ENCODE assay signal across 26 cellular contexts in genomic region chr19:14012378-14012915, GRCh38. TPM values are rescaled to one million over a fixed set of nuclear protein-coding genes. Genes with fewer than 3 reads are reported as not detected.
DNase-seq lines count a peak whose midpoint lies in the region; ATAC-seq, FAIRE-seq and TF ChIP-seq lines count a peak whose summit lies in the region.
"Had no signal": no experiment of that assay in that cellular context is flagged by ENCODE, and none has a peak within 500 bp of the region (broad histone marks: within the 10 kb centered on the region; RNA-seq: fewer than 3 reads in every experiment).

No MANE protein-coding gene starts in this region.

- CTCF ChIA-PET in mammary epithelial cell (lab: Charles Lee; ENCODE audit: low non-redundant PET), result no interaction called here
- CTCF ChIA-PET in MCF 10A (lab: Yijun Ruan, JAX), result no interaction called here

- in situ Hi-C loops in mammary epithelial cell (cut with MboI; ENCODE audit: low sequenced_read_pairs in 2 of 2), result no loop called here

- H3K36me3 ChIP-seq in mammary epithelial cell (ENCODE audit: insufficient read depth, low read length), result no peaks in the 10 kb centered on the region
- no peaks in the 10 kb centered on the region for H3K36me3 ChIP-seq in DOHH2 (ENCODE audit: control insufficient read depth, low read length)
- no peaks in the 10 kb centered on the region for H3K36me3 ChIP-seq in small intestine (ENCODE audit: control insufficient read depth in 2 of 2, insufficient read depth in 2 of 2, low read length in 2 of 2)

- BruUV-seq in mammary epithelial cell (replicated peaks; lab: Mats Ljungman, UMichigan) (no TSS peak), MCF 10A (replicated peaks; lab: Mats Ljungman, UMichigan) (no TSS peak)

- H4K20me1 ChIP-seq in mammary epithelial cell (ENCODE audit: insufficient read depth, low read length) (no peaks in the 10 kb centered on the region), DOHH2 (ENCODE audit: control insufficient read depth, insufficient read depth, low read depth, low read length) (no peaks in the 10 kb centered on the region)

- no peak for TF ChIP-seq CTCF in mammary epithelial cell (conservative IDR thresholded peaks at IDR 0.05 in 1 of 2, IDR thresholded peaks at IDR 0.05 in 1 of 2; ENCODE audit: extremely low read depth in 1 of 2, insufficient read depth in 1 of 2, low read depth in 1 of 2, low read length in 2 of 2)
- no peak for TF ChIP-seq CTCF in MCF 10A (IDR thresholded peaks at IDR 0.05; ENCODE audit: unreplicated experiment)
- TF ChIP-seq CTCF in DOHH2 (IDR thresholded peaks at IDR 0.05; ENCODE audit: low read depth, low read length, poor library complexity, severe bottlenecking), result no peak

- H3K4me2 ChIP-seq in mammary epithelial cell (ENCODE audit: insufficient read depth, low read depth, low read length) (no peak overlapping the region), DOHH2 (ENCODE audit: low read length) (peak overlapping the region; percentile 28)
- H3K4me2 ChIP-seq: A549, GM23338 had no signal

- H3K9ac ChIP-seq in mammary epithelial cell (ENCODE audit: insufficient read depth, low read length), result no peak overlapping the region

- H3K27ac ChIP-seq in mammary epithelial cell (ENCODE audit: insufficient read depth, low read depth, low read length) (no peak overlapping the region), DOHH2 (ENCODE audit: low read depth, low read length) (no peak overlapping the region), small intestine (ENCODE audit: low read depth in 1 of 2, low read length in 1 of 2) (no peak overlapping the region)
- H3K27ac ChIP-seq: A549 had no signal

- H3K9me3 ChIP-seq in mammary epithelial cell (replicated peaks; ENCODE audit: insufficient read depth, low read length), result no peaks in the 10 kb centered on the region
- H3K9me3 ChIP-seq in DOHH2 (ENCODE audit: control insufficient read depth, insufficient read depth, low read length), result no peaks in the 10 kb centered on the region
- no peaks in the 10 kb centered on the region for H3K9me3 ChIP-seq in small intestine (ENCODE audit: control insufficient read depth, low read depth)
- H3K9me3 ChIP-seq: A549 had no signal

- H3K36me3 Mint-ChIP-seq in MCF 10A (ENCODE audit: insufficient read depth, unreplicated experiment) (no peaks in the 10 kb centered on the region), memory B cell (no peaks in the 10 kb centered on the region)
- H3K36me3 Mint-ChIP-seq: CD4-positive, alpha-beta memory T cell had no signal

- H3K27ac Mint-ChIP-seq in MCF 10A (ENCODE audit: low read depth, unreplicated experiment) (no peak overlapping the region), memory B cell (peak overlapping the region; percentile 10)
- H3K27ac Mint-ChIP-seq: GM23338, H9, HFFc6 had no signal

- DNase-seq in mammary epithelial cell, result no peak
- DNase-seq in MCF 10A (ENCODE audit: unreplicated experiment), result no peak
- DNase-seq in NCI-H69 (lab: John Stamatoyannopoulos, UW), result peak; percentile 41
- no peak for DNase-seq in memory B cell (ENCODE audit: low spot score in 2 of 2)
- no peak for DNase-seq in kidney tubule cell (ENCODE audit: low spot score)
- DNase-seq in small intestine, result no peak
- DNase-seq: 8988T; ACHN; AML-193; C1 segment of cervical spinal cord; Calu3; CD4-positive, alpha-beta memory T cell; COR-L47; DMS53; DMS79 treated with DMSO at 0.1 percent for 48 hours; H9; HFFc6 had no signal

- H3K4me3 ChIP-seq in mammary epithelial cell (replicated peaks in 1 of 3; ENCODE audit: insufficient read depth in 1 of 3, low read depth in 2 of 3, low read length in 3 of 3) (no peak overlapping the region), DOHH2 (ENCODE audit: low read length) (no peak overlapping the region), small intestine (ENCODE audit: low read depth in 1 of 2, low read length in 2 of 2) (no peak overlapping the region)
- H3K4me3 ChIP-seq: A549, GM23338 had no signal

- H3K27me3 ChIP-seq in mammary epithelial cell (ENCODE audit: insufficient read depth, low read length) (no peaks in the 10 kb centered on the region), DOHH2 (ENCODE audit: control insufficient read depth, low read length) (no peaks in the 10 kb centered on the region), small intestine (ENCODE audit: control insufficient read depth in 2 of 2, insufficient read depth in 2 of 2, low read length in 2 of 2) (no peaks in the 10 kb centered on the region)

- intact Hi-C loops in mammary epithelial cell (cut with micrococcal nuclease), result no loop called here
- intact Hi-C loops in MCF 10A (cut with micrococcal nuclease), result no loop called here

- no peak for ATAC-seq in memory B cell (ENCODE audit: low read depth)
- ATAC-seq: A549, GM23338, HCT116 had no signal

- H3K27me3 Mint-ChIP-seq in MCF 10A (ENCODE audit: insufficient read depth, unreplicated experiment), result no peaks in the 10 kb centered on the region
- no peaks in the 10 kb centered on the region for H3K27me3 Mint-ChIP-seq in memory B cell
- H3K27me3 Mint-ChIP-seq: CD4-positive, alpha-beta memory T cell had no signal

- no peaks in the 10 kb centered on the region for H3K79me2 ChIP-seq in mammary epithelial cell (ENCODE audit: insufficient read depth, low read length)
- no peaks in the 10 kb centered on the region for H3K79me2 ChIP-seq in DOHH2 (ENCODE audit: control insufficient read depth, low read length)

- H2AFZ ChIP-seq in mammary epithelial cell (ENCODE audit: low read depth, low read length), result peak overlapping the region; percentile 7
- H2AFZ ChIP-seq: GM23338 had no signal

- H3K4me1 Mint-ChIP-seq in MCF 10A (ENCODE audit: insufficient read depth, unreplicated experiment) (no peaks in the 10 kb centered on the region), memory B cell (peaks cover 17% of the 10 kb centered on the region)
- H3K4me1 Mint-ChIP-seq: GM23338, H9 had no signal

- H3K4me1 ChIP-seq in mammary epithelial cell (ENCODE audit: insufficient read depth, low read length), result no peaks in the 10 kb centered on the region
- H3K4me1 ChIP-seq in DOHH2 (ENCODE audit: control insufficient read depth, low read length), result peaks cover 48% of the 10 kb centered on the region
- no peaks in the 10 kb centered on the region for H3K4me1 ChIP-seq in small intestine (ENCODE audit: control insufficient read depth in 2 of 2, insufficient read depth in 1 of 2, low read depth in 1 of 2, low read length in 1 of 2)
- H3K4me1 ChIP-seq: A549 had no signal

- 63% methylated on average over 2 of the region's 2 CpGs for WGBS in mammary epithelial cell (ENCODE audit: low coverage, missing lambda C conversion rate)
- 74 to 86% (median 76%) methylated on average over 2 of the region's 2 CpGs for WGBS in small intestine, 3 donors

- H3K9me3 Mint-ChIP-seq in MCF 10A (ENCODE audit: unreplicated experiment), result no peaks in the 10 kb centered on the region
- H3K9me3 Mint-ChIP-seq in memory B cell, result no peaks in the 10 kb centered on the region
- H3K9me3 Mint-ChIP-seq: GM23338, HFFc6 had no signal

- no peaks in the 10 kb centered on the region for H3K9me2 ChIP-seq in DOHH2 (replicated peaks; ENCODE audit: control insufficient read depth, low read length)

- POLR2A ChIA-PET in MCF 10A (lab: Yijun Ruan, JAX), result interaction anchor here (0.5 to 0.6 kb wide), 2 partner anchors 19 to 105 kb away, joined by 3 read pairs; partner anchors contain the start of genes IL27RA and PRKACA

- no peak overlapping the region for H3K4me3 Mint-ChIP-seq in MCF 10A (ENCODE audit: unreplicated experiment)
- H3K4me3 Mint-ChIP-seq in memory B cell, result no peak overlapping the region
- H3K4me3 Mint-ChIP-seq: CD4-positive, alpha-beta memory T cell; GM23338; H9; HFFc6 had no signal

- H3F3A ChIP-seq in DOHH2 (ENCODE audit: control insufficient read depth, insufficient read depth), result peaks cover 13% of the 10 kb centered on the region

- dilution Hi-C loops in mammary epithelial cell (cut with HindIII; ENCODE audit: low sequenced_read_pairs), result no loop called here

- FAIRE-seq in small intestine (lab: Jason Lieb, UNC), result no peak
- FAIRE-seq: A549, G401.6, GM12891, GM18507 had no signal

RNA-seq across cellular contexts. Expression of gene RFX1, which starts 6.3 kb away (rescaled TPM):
- total RNA-seq in mammary epithelial cell, result 10 to 100 TPM in 1 of 2 donors, 1 to 10 TPM in 1; 2.7 to 12.0 TPM
- polyA plus RNA-seq in mammary epithelial cell, result 1.2 TPM
- 3.8 TPM for polyA minus RNA-seq in mammary epithelial cell
- total RNA-seq in MCF 10A (2022), result 16.8 and 17.7 TPM in 2 replicates
- 1 to 10 TPM; 3.8 to 6.0 (median 4.9) TPM for polyA plus RNA-seq in small intestine

RNA-seq across cellular contexts. Expression of gene RLN3, which starts 15.5 kb away (rescaled TPM):
- total RNA-seq in mammary epithelial cell (not detected), MCF 10A (2022) (not detected in 2 replicates)
- polyA plus RNA-seq in mammary epithelial cell (not detected), small intestine (not detected)
- not detected for polyA minus RNA-seq in mammary epithelial cell
- total RNA-seq: Calu3; CD4-positive, alpha-beta memory T cell; GM23338; H4; H9; HFFc6 had no signal
- polyA plus RNA-seq: A549, BJ, GM23338 had no signal

RNA-seq across cellular contexts. Expression of gene IL27RA, which starts 19.1 kb away (rescaled TPM):
- total RNA-seq in mammary epithelial cell (1 to 10 TPM; 3.2 to 6.9 TPM), MCF 10A (2022) (1.7 and 2.7 TPM in 2 replicates)
- polyA plus RNA-seq in mammary epithelial cell (10.3 TPM), small intestine (1 to 10 TPM in 2 of 3 donors, under 1 TPM in 1; 0.45 to 4.9 (median 1.4) TPM)
- 1.1 TPM for polyA minus RNA-seq in mammary epithelial cell

RNA-seq across cellular contexts. Expression of gene PALM3, which starts 49.4 kb away (rescaled TPM):
- total RNA-seq in mammary epithelial cell (not detected), MCF 10A (2022) (not detected in 2 replicates)
- polyA plus RNA-seq in mammary epithelial cell (not detected), small intestine (10 to 100 TPM in 1 of 3 donors, 1 to 10 TPM in 2; 1.7 to 28.2 (median 3.5) TPM)
- polyA minus RNA-seq in mammary epithelial cell, result not detected
- total RNA-seq: CD4-positive, alpha-beta memory T cell had no signal
- polyA plus RNA-seq: CD4-positive, alpha-beta memory T cell had no signal
